Comparison of ENCODE assay signal across 1 cellular context in genomic region chr6:43516367-43516696, GRCh38.
A peak's percentile ranks its signal among the peaks of the same experiment; 100 is the strongest.
TF ChIP-seq lines count a peak whose summit lies in the region.

No MANE protein-coding gene starts in this region.

TF ChIP-seq in HepG2, 621 proteins besides CTCF, POLR2A, EP300 and RAD21 (continued from another document and continues in another):
- TF ChIP-seq GMEB2 (CRISPR knock-in tag; IDR thresholded peaks at IDR 0.05; ENCODE audit: low read depth), result peak; percentile 5; the same call in 1 of the 2 replicates
- peak; percentile 36; the same call in 1 of the 2 replicates for TF ChIP-seq MTF2 (CRISPR knock-in tag; IDR thresholded peaks at IDR 0.05; ENCODE audit: borderline replicate concordance)
- no peak for TF ChIP-seq RBM39 (IDR thresholded peaks at IDR 0.05; ENCODE audit: low read depth, low read length, poor library complexity, severe bottlenecking)
- TF ChIP-seq POGZ (CRISPR knock-in tag; IDR thresholded peaks at IDR 0.05), result no peak
- TF ChIP-seq ZNF713 (CRISPR knock-in tag; IDR thresholded peaks at IDR 0.05), result no peak
- TF ChIP-seq CHD4 (IDR thresholded peaks at IDR 0.05; ENCODE audit: borderline replicate concordance, low read length), result no peak
- 0 out of 2 replicates have a peak, but pooled peaks have one; percentile 6 for TF ChIP-seq PITX1 (CRISPR knock-in tag; IDR thresholded peaks at IDR 0.05)
- 0 out of 2 replicates have a peak, but pooled peaks have one; percentile 30 for TF ChIP-seq ZBTB37 (CRISPR knock-in tag; IDR thresholded peaks at IDR 0.05)
- no peak for TF ChIP-seq KLF12 (CRISPR knock-in tag; IDR thresholded peaks at IDR 0.05; ENCODE audit: borderline replicate concordance)
- no peak for TF ChIP-seq FOXJ3 (CRISPR knock-in tag; IDR thresholded peaks at IDR 0.05; ENCODE audit: borderline replicate concordance)
- TF ChIP-seq, protein P1, sequence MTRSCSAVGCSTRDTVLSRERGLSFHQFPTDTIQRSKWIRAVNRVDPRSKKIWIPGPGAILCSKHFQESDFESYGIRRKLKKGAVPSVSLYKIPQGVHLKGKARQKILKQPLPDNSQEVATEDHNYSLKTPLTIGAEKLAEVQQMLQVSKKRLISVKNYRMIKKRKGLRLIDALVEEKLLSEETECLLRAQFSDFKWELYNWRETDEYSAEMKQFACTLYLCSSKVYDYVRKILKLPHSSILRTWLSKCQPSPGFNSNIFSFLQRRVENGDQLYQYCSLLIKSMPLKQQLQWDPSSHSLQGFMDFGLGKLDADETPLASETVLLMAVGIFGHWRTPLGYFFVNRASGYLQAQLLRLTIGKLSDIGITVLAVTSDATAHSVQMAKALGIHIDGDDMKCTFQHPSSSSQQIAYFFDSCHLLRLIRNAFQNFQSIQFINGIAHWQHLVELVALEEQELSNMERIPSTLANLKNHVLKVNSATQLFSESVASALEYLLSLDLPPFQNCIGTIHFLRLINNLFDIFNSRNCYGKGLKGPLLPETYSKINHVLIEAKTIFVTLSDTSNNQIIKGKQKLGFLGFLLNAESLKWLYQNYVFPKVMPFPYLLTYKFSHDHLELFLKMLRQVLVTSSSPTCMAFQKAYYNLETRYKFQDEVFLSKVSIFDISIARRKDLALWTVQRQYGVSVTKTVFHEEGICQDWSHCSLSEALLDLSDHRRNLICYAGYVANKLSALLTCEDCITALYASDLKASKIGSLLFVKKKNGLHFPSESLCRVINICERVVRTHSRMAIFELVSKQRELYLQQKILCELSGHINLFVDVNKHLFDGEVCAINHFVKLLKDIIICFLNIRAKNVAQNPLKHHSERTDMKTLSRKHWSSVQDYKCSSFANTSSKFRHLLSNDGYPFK (CRISPR knock-in tag; IDR thresholded peaks at IDR 0.05; ENCODE audit: borderline replicate concordance), result no peak
- TF ChIP-seq, protein P2, sequence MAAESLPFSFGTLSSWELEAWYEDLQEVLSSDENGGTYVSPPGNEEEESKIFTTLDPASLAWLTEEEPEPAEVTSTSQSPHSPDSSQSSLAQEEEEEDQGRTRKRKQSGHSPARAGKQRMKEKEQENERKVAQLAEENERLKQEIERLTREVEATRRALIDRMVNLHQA (CRISPR knock-in tag; IDR thresholded peaks at IDR 0.05), result 0 out of 2 replicates have a peak, but pooled peaks have one; percentile 24
- no peak for TF ChIP-seq MIER2 (CRISPR knock-in tag; IDR thresholded peaks at IDR 0.05)
- TF ChIP-seq, protein P3, sequence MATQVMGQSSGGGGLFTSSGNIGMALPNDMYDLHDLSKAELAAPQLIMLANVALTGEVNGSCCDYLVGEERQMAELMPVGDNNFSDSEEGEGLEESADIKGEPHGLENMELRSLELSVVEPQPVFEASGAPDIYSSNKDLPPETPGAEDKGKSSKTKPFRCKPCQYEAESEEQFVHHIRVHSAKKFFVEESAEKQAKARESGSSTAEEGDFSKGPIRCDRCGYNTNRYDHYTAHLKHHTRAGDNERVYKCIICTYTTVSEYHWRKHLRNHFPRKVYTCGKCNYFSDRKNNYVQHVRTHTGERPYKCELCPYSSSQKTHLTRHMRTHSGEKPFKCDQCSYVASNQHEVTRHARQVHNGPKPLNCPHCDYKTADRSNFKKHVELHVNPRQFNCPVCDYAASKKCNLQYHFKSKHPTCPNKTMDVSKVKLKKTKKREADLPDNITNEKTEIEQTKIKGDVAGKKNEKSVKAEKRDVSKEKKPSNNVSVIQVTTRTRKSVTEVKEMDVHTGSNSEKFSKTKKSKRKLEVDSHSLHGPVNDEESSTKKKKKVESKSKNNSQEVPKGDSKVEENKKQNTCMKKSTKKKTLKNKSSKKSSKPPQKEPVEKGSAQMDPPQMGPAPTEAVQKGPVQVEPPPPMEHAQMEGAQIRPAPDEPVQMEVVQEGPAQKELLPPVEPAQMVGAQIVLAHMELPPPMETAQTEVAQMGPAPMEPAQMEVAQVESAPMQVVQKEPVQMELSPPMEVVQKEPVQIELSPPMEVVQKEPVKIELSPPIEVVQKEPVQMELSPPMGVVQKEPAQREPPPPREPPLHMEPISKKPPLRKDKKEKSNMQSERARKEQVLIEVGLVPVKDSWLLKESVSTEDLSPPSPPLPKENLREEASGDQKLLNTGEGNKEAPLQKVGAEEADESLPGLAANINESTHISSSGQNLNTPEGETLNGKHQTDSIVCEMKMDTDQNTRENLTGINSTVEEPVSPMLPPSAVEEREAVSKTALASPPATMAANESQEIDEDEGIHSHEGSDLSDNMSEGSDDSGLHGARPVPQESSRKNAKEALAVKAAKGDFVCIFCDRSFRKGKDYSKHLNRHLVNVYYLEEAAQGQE (IDR thresholded peaks at IDR 0.05; ENCODE audit: borderline replicate concordance in 1 of 2, low read depth in 1 of 2, low read length in 2 of 2), result no peak
- TF ChIP-seq ZGPAT (CRISPR knock-in tag; IDR thresholded peaks at IDR 0.05), result no peak
- no peak for TF ChIP-seq ZMYM4 (CRISPR knock-in tag; IDR thresholded peaks at IDR 0.05)
- TF ChIP-seq, protein P4, sequence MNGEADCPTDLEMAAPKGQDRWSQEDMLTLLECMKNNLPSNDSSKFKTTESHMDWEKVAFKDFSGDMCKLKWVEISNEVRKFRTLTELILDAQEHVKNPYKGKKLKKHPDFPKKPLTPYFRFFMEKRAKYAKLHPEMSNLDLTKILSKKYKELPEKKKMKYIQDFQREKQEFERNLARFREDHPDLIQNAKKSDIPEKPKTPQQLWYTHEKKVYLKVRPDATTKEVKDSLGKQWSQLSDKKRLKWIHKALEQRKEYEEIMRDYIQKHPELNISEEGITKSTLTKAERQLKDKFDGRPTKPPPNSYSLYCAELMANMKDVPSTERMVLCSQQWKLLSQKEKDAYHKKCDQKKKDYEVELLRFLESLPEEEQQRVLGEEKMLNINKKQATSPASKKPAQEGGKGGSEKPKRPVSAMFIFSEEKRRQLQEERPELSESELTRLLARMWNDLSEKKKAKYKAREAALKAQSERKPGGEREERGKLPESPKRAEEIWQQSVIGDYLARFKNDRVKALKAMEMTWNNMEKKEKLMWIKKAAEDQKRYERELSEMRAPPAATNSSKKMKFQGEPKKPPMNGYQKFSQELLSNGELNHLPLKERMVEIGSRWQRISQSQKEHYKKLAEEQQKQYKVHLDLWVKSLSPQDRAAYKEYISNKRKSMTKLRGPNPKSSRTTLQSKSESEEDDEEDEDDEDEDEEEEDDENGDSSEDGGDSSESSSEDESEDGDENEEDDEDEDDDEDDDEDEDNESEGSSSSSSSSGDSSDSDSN (CRISPR knock-in tag; IDR thresholded peaks at IDR 0.05), result no peak
- TF ChIP-seq ZNF710 (CRISPR knock-in tag; IDR thresholded peaks at IDR 0.05; ENCODE audit: borderline replicate concordance), result no peak
- TF ChIP-seq RFX5 (IDR thresholded peaks at IDR 0.05; ENCODE audit: low read depth, low read length), result no peak
- no peak for TF ChIP-seq MLXIP (CRISPR knock-in tag; IDR thresholded peaks at IDR 0.05; ENCODE audit: borderline replicate concordance)
- no peak for TF ChIP-seq TEAD3 (CRISPR knock-in tag; optimal IDR thresholded peaks at IDR 0.05; ENCODE audit: borderline replicate concordance)
- TF ChIP-seq ZNF350 (CRISPR knock-in tag; IDR thresholded peaks at IDR 0.05; ENCODE audit: borderline replicate concordance, low read depth), result no peak
- no peak for TF ChIP-seq HNF4G (IDR thresholded peaks at IDR 0.05; ENCODE audit: borderline replicate concordance, low read depth, low read length)
- TF ChIP-seq HNF4G (CRISPR knock-in tag; IDR thresholded peaks at IDR 0.05; ENCODE audit: borderline replicate concordance, low read depth), result no peak
- no peak for TF ChIP-seq ZNF839 (CRISPR knock-in tag; IDR thresholded peaks at IDR 0.05; ENCODE audit: borderline replicate concordance)
- TF ChIP-seq, protein P5, sequence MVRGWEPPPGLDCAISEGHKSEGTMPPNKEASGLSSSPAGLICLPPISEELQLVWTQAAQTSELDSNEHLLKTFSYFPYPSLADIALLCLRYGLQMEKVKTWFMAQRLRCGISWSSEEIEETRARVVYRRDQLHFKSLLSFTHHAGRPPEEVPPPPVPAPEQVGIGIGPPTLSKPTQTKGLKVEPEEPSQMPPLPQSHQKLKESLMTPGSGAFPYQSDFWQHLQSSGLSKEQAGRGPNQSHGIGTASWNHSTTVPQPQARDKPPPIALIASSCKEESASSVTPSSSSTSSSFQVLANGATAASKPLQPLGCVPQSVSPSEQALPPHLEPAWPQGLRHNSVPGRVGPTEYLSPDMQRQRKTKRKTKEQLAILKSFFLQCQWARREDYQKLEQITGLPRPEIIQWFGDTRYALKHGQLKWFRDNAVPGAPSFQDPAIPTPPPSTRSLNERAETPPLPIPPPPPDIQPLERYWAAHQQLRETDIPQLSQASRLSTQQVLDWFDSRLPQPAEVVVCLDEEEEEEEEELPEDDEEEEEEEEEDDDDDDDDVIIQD (CRISPR knock-in tag; IDR thresholded peaks at IDR 0.05; ENCODE audit: low read depth), result no peak
- TF ChIP-seq TCF12 (IDR thresholded peaks at IDR 0.05), result no peak
- TF ChIP-seq TCF12 (CRISPR knock-in tag; IDR thresholded peaks at IDR 0.05), result no peak
- no peak for TF ChIP-seq MBD4 (IDR thresholded peaks at IDR 0.05; ENCODE audit: borderline replicate concordance, low read length)
- TF ChIP-seq SIX1 (CRISPR knock-in tag; IDR thresholded peaks at IDR 0.05; ENCODE audit: borderline replicate concordance), result 0 out of 2 replicates have a peak, but pooled peaks have one; percentile 29
- no peak for TF ChIP-seq NR2F6 (IDR thresholded peaks at IDR 0.05)
- no peak for TF ChIP-seq NR2F6 (CRISPR knock-in tag; IDR thresholded peaks at IDR 0.05)
- TF ChIP-seq GPN1 (CRISPR knock-in tag; IDR thresholded peaks at IDR 0.05; ENCODE audit: borderline replicate concordance), result no peak
